8 cellular contexts compared by ENCODE assay signal in the genomic region with DNA sequence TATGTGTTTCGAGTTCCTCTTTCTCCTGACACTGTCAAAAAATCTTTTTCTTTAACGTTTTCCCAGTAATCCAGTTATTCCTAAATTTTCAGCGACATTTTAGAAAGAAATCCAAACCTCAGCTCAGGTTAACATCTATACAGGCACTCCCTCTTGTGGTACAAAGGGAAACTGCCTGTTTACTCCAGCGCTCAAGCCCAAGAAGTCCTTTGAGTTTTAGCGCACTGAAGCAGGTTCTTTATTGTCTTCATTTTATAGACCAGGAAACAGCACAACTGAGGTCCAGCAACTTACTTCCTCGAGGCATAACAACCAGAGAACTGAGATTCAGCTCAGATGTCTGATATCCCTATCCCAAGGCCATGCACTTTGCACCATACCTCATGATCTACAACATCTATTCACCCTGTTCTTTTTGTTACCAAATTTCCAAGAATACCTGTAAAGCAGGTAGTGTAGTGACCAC.
A peak's percentile ranks its signal among the peaks of the same experiment; 100 is the strongest.
DNase-seq lines count a peak whose midpoint lies in the region; ATAC-seq and TF ChIP-seq lines count a peak whose summit lies in the region.

No MANE protein-coding gene starts in this region.

- in situ Hi-C loops in G401 (cut with HindIII; ENCODE audit: low sequenced_read_pairs): no loop called here

- H3K4me1 Mint-ChIP-seq in activated CD4-positive, alpha-beta memory T cell treated with anti-CD3 and anti-CD28 coated beads for 36 hours (ENCODE audit: low read depth): peaks cover 71% of the 10 kb centered on the region

- peaks cover 18% of the 10 kb centered on the region for H3K36me3 Mint-ChIP-seq in activated CD4-positive, alpha-beta memory T cell treated with anti-CD3 and anti-CD28 coated beads for 36 hours

- peak overlapping the region in 2 of 4 donors; percentile 34 to 39 for H3K27ac ChIP-seq in esophagus squamous epithelium
- H3K27ac ChIP-seq in muscle layer of duodenum (ENCODE audit: low read length): peak overlapping the region; percentile 18
- no peak overlapping the region for H3K27ac ChIP-seq in upper lobe of right lung

- peaks cover 3% of the 10 kb centered on the region for H3K9me3 Mint-ChIP-seq in activated CD4-positive, alpha-beta memory T cell treated with anti-CD3 and anti-CD28 coated beads for 36 hours

- H3K27me3 ChIP-seq in esophagus squamous epithelium (no peaks in the 10 kb centered on the region), muscle layer of duodenum (ENCODE audit: low read depth, low read length) (no peaks in the 10 kb centered on the region), upper lobe of right lung (no peaks in the 10 kb centered on the region)

- peak; percentile 60 for ATAC-seq in HG03196 (IDR thresholded peaks at IDR 0.05; ENCODE audit: unreplicated experiment)
- peak; percentile 91 for ATAC-seq in upper lobe of right lung

- POLR2A ChIA-PET in activated CD4-positive, alpha-beta memory T cell treated with anti-CD3 and anti-CD28 coated beads for 36 hours (lab: Charles Lee): interaction anchor here (0.6 to 1.6 kb wide), 9 partner anchors 16 to 461 kb away, joined by 3 to 8 read pairs (median 4); no protein-coding TSS in a partner anchor

- no peaks in the 10 kb centered on the region for H3K27me3 Mint-ChIP-seq in activated CD4-positive, alpha-beta memory T cell treated with anti-CD3 and anti-CD28 coated beads for 36 hours

- CTCF ChIA-PET in activated CD4-positive, alpha-beta memory T cell treated with anti-CD3 and anti-CD28 coated beads for 36 hours (lab: Charles Lee): interaction anchor here (0.6 to 4.4 kb wide), 62 partner anchors 8 to 531 kb away, joined by 3 to 90 read pairs (median 4); no protein-coding TSS in a partner anchor

- no peak for TF ChIP-seq POLR2A in esophagus squamous epithelium (IDR thresholded peaks at IDR 0.05)

- H3K9me3 ChIP-seq in esophagus squamous epithelium (no peaks in the 10 kb centered on the region), muscle layer of duodenum (ENCODE audit: control insufficient read depth in 1 of 2, low read length in 2 of 2) (peaks cover 0 to 1% of the 10 kb centered on the region in 2 donors), upper lobe of right lung (no peaks in the 10 kb centered on the region)

- TF ChIP-seq CTCF in esophagus squamous epithelium (IDR thresholded peaks at IDR 0.05) (peak; percentile 75 to 93 (median 89)), upper lobe of right lung (IDR thresholded peaks at IDR 0.05) (peak; percentile 88)

- H3K4me3 ChIP-seq in esophagus squamous epithelium: no peak overlapping the region
- no peak overlapping the region for H3K4me3 ChIP-seq in muscle layer of duodenum (ENCODE audit: low read depth in 1 of 2, low read length in 2 of 2)
- no peak overlapping the region for H3K4me3 ChIP-seq in upper lobe of right lung

- DNase-seq in G401 (ENCODE audit: low spot score) (peak; percentile 82), NCI-H526 (lab: John Stamatoyannopoulos, UW) (peak; percentile 35 to 76), esophagus squamous epithelium (lab: John Stamatoyannopoulos, UW) (no peak), upper lobe of right lung (no peak), GDM1 (lab: John Stamatoyannopoulos, UW) (no peak)
- DNase-seq in activated CD4-positive, alpha-beta memory T cell treated with anti-CD3 and anti-CD28 coated beads for 36 hours: peak; percentile 59

- intact Hi-C loops in activated CD4-positive, alpha-beta memory T cell treated with anti-CD3 and anti-CD28 coated beads for 36 hours (cut with micrococcal nuclease): loop anchor here (1.0 kb wide), 2 partner anchors 58 to 143 kb away; no protein-coding TSS in a partner anchor
- intact Hi-C loops in esophagus squamous epithelium (cut with DNase I): no loop called here
- intact Hi-C loops in upper lobe of right lung (cut with DNase I): no loop called here

- 1 to 2% methylated on average over 5 to 6 of the region's 6 CpGs for WGBS in esophagus squamous epithelium, 2 donors

- peaks cover 0 to 4% (median 0%) of the 10 kb centered on the region in 3 donors for H3K36me3 ChIP-seq in esophagus squamous epithelium
- H3K36me3 ChIP-seq in muscle layer of duodenum (ENCODE audit: control insufficient read depth in 1 of 2, insufficient read depth in 2 of 2, low read length in 2 of 2): no peaks in the 10 kb centered on the region
- H3K36me3 ChIP-seq in upper lobe of right lung: no peaks in the 10 kb centered on the region

- H3K4me1 ChIP-seq in esophagus squamous epithelium (peaks cover 0 to 52% (median 12%) of the 10 kb centered on the region in 3 donors), muscle layer of duodenum (ENCODE audit: control insufficient read depth in 1 of 2, insufficient read depth in 2 of 2, low read length in 2 of 2) (peaks cover 8 to 22% of the 10 kb centered on the region in 2 donors), upper lobe of right lung (peaks cover 25% of the 10 kb centered on the region)

- no peak overlapping the region for H3K4me3 Mint-ChIP-seq in activated CD4-positive, alpha-beta memory T cell treated with anti-CD3 and anti-CD28 coated beads for 36 hours

- peak overlapping the region; percentile 78 for H3K27ac Mint-ChIP-seq in activated CD4-positive, alpha-beta memory T cell treated with anti-CD3 and anti-CD28 coated beads for 36 hours

Comparison
In these comparisons a context has a peak if more than half of its experiments do, and no peak if none do; other contexts are left out.
1. DNase-seq: peak in G401 (single experiment), NCI-H526 (2 of 2) and activated CD4-positive, alpha-beta memory T cell treated with anti-CD3 and anti-CD28 coated beads for 36 hours (single experiment); none in esophagus squamous epithelium (single experiment), upper lobe of right lung (single experiment) and GDM1 (single experiment).